ENCODE assay signal across 1 cellular context in the genomic region with DNA sequence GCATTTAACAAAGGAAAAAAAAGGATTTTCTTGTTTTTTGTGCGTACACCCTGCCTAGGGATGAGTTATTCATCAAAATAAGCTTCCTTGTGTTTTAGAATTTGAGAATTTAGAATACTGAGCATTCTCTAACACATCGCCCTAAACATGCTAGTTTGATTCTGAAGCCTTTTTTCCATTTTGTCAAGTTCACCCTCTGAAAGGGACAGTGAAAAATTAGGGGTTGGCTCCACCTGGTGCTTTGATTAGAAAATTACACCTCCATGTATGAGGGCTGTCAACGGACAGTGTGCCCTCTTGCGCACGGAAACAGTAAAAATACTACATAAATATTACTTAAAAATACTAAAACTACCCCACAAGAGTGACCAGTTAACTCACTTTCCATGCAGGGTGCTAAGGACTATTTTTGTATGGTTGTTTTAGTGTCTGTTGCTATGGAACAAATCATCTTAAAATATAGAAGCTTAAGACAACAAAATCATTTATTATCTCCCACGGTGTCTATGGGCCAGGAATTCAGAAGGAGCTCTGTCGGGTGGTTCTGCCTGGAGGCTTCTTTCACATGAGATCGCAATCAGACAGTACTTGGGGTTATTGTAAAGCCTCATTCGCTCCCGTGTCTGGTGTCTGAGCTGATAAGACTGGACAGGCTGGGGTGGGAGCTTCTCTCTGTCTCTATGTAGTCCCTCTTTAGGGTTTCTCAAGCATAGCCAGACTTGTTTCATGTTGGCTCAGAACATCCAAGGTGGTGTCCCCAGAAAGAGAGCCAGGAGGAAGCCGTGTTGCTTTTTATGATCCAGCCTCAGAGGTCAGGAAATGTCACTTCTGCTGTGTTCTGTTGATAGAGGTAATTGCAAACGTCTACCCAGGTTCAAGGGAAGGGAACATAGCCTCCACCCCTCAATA.
TF ChIP-seq lines count a peak whose summit lies in the region.

No MANE protein-coding gene starts in this region.

TF ChIP-seq in GM12878, 131 proteins besides CTCF, POLR2A, EP300 and RAD21 (continued from another document):
- TF ChIP-seq MEF2A (IDR thresholded peaks at IDR 0.05; ENCODE audit: insufficient read depth, low read depth, low read length) (0 out of 2 replicates have a peak, but pooled peaks have one; percentile 53), ATF2 (IDR thresholded peaks at IDR 0.05; ENCODE audit: low read length) (peak; percentile 49; the same call in 1 of the 2 replicates), TAF1 (IDR thresholded peaks at IDR 0.05; ENCODE audit: borderline replicate concordance, low read depth, low read length) (0 out of 2 replicates have a peak, but pooled peaks have one; percentile 26)
